ENCODE assay signal across 4 cellular contexts in the genomic region with DNA sequence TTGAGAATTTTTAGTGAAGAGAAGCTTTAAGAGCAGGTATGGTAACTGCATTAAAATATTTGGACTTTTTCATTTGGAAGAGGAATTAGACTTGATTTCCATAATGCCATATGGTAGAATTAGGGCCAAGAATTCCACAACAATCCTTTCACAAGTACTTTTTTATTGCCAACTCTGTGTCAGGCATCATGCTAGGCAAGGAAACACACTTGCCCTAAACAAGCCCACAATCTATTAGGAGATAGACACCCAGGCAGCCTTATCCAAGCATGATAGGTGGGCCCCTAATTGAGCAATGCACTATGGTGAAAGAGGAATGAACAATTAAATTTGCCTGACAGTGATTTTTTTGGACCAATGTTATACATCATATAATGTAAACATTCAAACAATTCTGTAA.
"Had no signal": no experiment of that assay in that cellular context is flagged by ENCODE, and none has a peak within 500 bp of the region (broad histone marks: within the 10 kb centered on the region; RNA-seq: fewer than 3 reads in every experiment).

No MANE protein-coding gene starts in this region.

- H3K4me3 ChIP-seq: GM23338 had no signal

- DNase-seq: H9, HCEC 1CT, KBM-7 had no signal

- H2AFZ ChIP-seq: GM23338 had no signal

- ATAC-seq: GM23338 had no signal

- H3K4me2 ChIP-seq: GM23338 had no signal
